20 cellular contexts compared by ENCODE assay signal in the genomic region with DNA sequence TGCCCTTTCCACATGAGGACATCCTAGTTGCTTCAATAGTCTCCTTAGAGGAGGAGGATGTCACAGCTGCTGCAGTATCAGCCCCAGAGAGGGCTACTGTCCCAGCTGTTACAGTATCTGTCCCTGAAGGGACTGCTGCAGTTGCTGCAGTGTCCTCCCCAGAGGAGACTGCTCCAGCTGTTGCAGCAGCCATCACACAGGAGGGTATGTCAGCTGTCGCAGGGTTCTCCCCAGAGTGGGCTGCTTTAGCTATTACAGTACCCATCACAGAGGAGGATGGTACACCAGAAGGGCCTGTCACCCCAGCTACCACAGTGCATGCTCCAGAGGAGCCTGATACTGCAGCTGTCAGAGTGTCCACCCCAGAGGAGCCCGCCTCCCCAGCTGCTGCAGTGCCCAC.
DNase-seq lines count a peak whose midpoint lies in the region; ATAC-seq and TF ChIP-seq lines count a peak whose summit lies in the region.
"Had no signal": no experiment of that assay in that cellular context is flagged by ENCODE, and none has a peak within 500 bp of the region (broad histone marks: within the 10 kb centered on the region; RNA-seq: fewer than 3 reads in every experiment).

No MANE protein-coding gene starts in this region.

- peaks cover 9% of the 10 kb centered on the region for H3K4me1 ChIP-seq in endodermal cell (ENCODE audit: control insufficient read depth, insufficient read depth, low read length)

- H3K4me1 Mint-ChIP-seq in endodermal cell (peaks cover 41% of the 10 kb centered on the region), nephron (peaks cover 69% of the 10 kb centered on the region)
- H3K4me1 Mint-ChIP-seq in naive thymus-derived CD8-positive, alpha-beta T cell: peaks cover 29 to 61% (median 49%) of the 10 kb centered on the region in 4 donors

- intact Hi-C loops in posterior vena cava (cut with DNase I): loop anchor here in 1 of 2 donors (5.0 kb wide), 1 partner anchor 536 kb away; no protein-coding TSS in a partner anchor

- H3K4me3 Mint-ChIP-seq in endodermal cell (no peak overlapping the region), nephron (peak overlapping the region; percentile 50 to 85 (median 81))
- H3K4me3 Mint-ChIP-seq in naive thymus-derived CD8-positive, alpha-beta T cell: no peak overlapping the region
- H3K4me3 Mint-ChIP-seq: activated CD4-positive, alpha-beta T cell treated with anti-CD3 and anti-CD28 coated beads, Interleukin-2, amount 10 ng/mL, durations not matched to agents 24 days and 14 days; CD8-positive, alpha-beta T cell; dendritic cell treated with granulocyte-macrophage colony-stimulating factor and Interleukin-4, amounts not matched to agents 40 ng/mL and 50 ng/mL, for 4 days had no signal

- H3K9ac ChIP-seq in endodermal cell (ENCODE audit: extremely low read depth, low read length, poor library complexity, severe bottlenecking): no peak overlapping the region

- no peaks in the 10 kb centered on the region for H3K9me3 ChIP-seq in endodermal cell (ENCODE audit: control insufficient read depth, low read length)
- H3K9me3 ChIP-seq: suprapubic skin had no signal

- DNase-seq in AG10803 (ENCODE audit: low read depth) (no peak), LHCN-M2 (ENCODE audit: low read depth) (peak; percentile 54), endodermal cell (no peak), posterior vena cava (ENCODE audit: low spot score) (no peak), NCI-H524 treated with DMSO at 0.1 percent for 48 hours (lab: John Stamatoyannopoulos, UW) (no peak), RKO (ENCODE audit: low spot score) (no peak)
- no peak for DNase-seq in naive thymus-derived CD8-positive, alpha-beta T cell
- DNase-seq: ACHN; activated CD4-positive, alpha-beta T cell treated with anti-CD3 and anti-CD28 coated beads, Interleukin-2, amount 10 ng/mL, durations not matched to agents 24 days and 14 days; CD8-positive, alpha-beta T cell; NCI-H2029 treated with DMSO at 0.1 percent for 48 hours; NCI-H446 treated with DMSO at 0.1 percent for 48 hours; SW 1271 had no signal

- 93 to 100% methylated on average over 1 to 2 of the region's 2 CpGs for WGBS in endodermal cell (ENCODE audit: insufficient coverage in 1 of 2, insufficient read length in 1 of 2), 2 experiments

- H3K27ac ChIP-seq in endodermal cell (ENCODE audit: low read depth, low read length): no peak overlapping the region
- H3K27ac ChIP-seq: epithelial cell of prostate, skin epidermis, suprapubic skin had no signal

- TF ChIP-seq CTCF in AG10803 (conservative IDR thresholded peaks at IDR 0.05; ENCODE audit: low read length) (no peak), endodermal cell (conservative IDR thresholded peaks at IDR 0.05) (no peak), nephron (IDR thresholded peaks at IDR 0.05; ENCODE audit: unreplicated experiment in 3 of 3) (no peak)

- no peak for ATAC-seq in naive thymus-derived CD8-positive, alpha-beta T cell
- ATAC-seq: CD8-positive, alpha-beta T cell; left lobe of liver had no signal

- H3K27ac Mint-ChIP-seq in endodermal cell (no peak overlapping the region), nephron (no peak overlapping the region)
- H3K27ac Mint-ChIP-seq in naive thymus-derived CD8-positive, alpha-beta T cell: peak overlapping the region in 1 of 10 donors; percentile 53
- H3K27ac Mint-ChIP-seq: activated T-helper 2 cell treated with anti-CD3 and anti-CD28 coated beads, Interferon-gamma antibody, Interleukin-2, Interleukin-4, amounts not matched to agents 10 μg/mL and 5 μg/mL and 100 μg/mL, durations not matched to agents 14 hours and 24 hours and 36 hours; CD8-positive, alpha-beta T cell; dendritic cell treated with granulocyte-macrophage colony-stimulating factor and Interleukin-4, amounts not matched to agents 40 ng/mL and 50 ng/mL, for 4 days had no signal

- H3K4me3 ChIP-seq in AG10803 (ENCODE audit: low read length) (peak overlapping the region; percentile 82), endodermal cell (ENCODE audit: low read length) (peak overlapping the region; percentile 89)
- H3K4me3 ChIP-seq: skin epidermis, suprapubic skin had no signal

- H3K36me3 Mint-ChIP-seq in endodermal cell (ENCODE audit: low read depth) (peaks cover 35% of the 10 kb centered on the region), nephron (ENCODE audit: low read depth) (peaks cover 47% of the 10 kb centered on the region)
- H3K36me3 Mint-ChIP-seq in naive thymus-derived CD8-positive, alpha-beta T cell: peaks cover 0 to 24% (median 0%) of the 10 kb centered on the region in 3 donors

- POLR2A ChIA-PET in naive thymus-derived CD8-positive, alpha-beta T cell (lab: Charles Lee): no interaction called here

- H3K27me3 Mint-ChIP-seq in endodermal cell (ENCODE audit: insufficient read depth): no peaks in the 10 kb centered on the region
- H3K27me3 Mint-ChIP-seq in nephron (ENCODE audit: low read depth): no peaks in the 10 kb centered on the region
- no peaks in the 10 kb centered on the region for H3K27me3 Mint-ChIP-seq in naive thymus-derived CD8-positive, alpha-beta T cell
- H3K27me3 Mint-ChIP-seq: activated CD4-positive, alpha-beta T cell treated with anti-CD3 and anti-CD28 coated beads, Interleukin-2, amount 10 ng/mL, durations not matched to agents 24 days and 14 days; dendritic cell treated with granulocyte-macrophage colony-stimulating factor and Interleukin-4, amounts not matched to agents 40 ng/mL and 50 ng/mL, for 4 days had no signal

- H3K9me3 Mint-ChIP-seq in endodermal cell (no peaks in the 10 kb centered on the region), nephron (no peaks in the 10 kb centered on the region)
- H3K9me3 Mint-ChIP-seq in naive thymus-derived CD8-positive, alpha-beta T cell: no peaks in the 10 kb centered on the region
- H3K9me3 Mint-ChIP-seq: activated CD4-positive, alpha-beta T cell treated with anti-CD3 and anti-CD28 coated beads, Interleukin-2, amount 10 ng/mL, durations not matched to agents 24 days and 14 days; activated T-helper 2 cell treated with anti-CD3 and anti-CD28 coated beads, Interferon-gamma antibody, Interleukin-2, Interleukin-4, amounts not matched to agents 10 μg/mL and 5 μg/mL and 100 μg/mL, durations not matched to agents 14 hours and 24 hours and 36 hours; CD8-positive, alpha-beta T cell; dendritic cell treated with granulocyte-macrophage colony-stimulating factor and Interleukin-4, amounts not matched to agents 40 ng/mL and 50 ng/mL, for 4 days had no signal

- H3K36me3 ChIP-seq in endodermal cell (ENCODE audit: control insufficient read depth, insufficient read depth, low read length): peaks cover 47% of the 10 kb centered on the region

- no peaks in the 10 kb centered on the region for H3K27me3 ChIP-seq in endodermal cell (ENCODE audit: control insufficient read depth, insufficient read depth, low read length, poor library complexity, severe bottlenecking)
- H3K27me3 ChIP-seq: suprapubic skin had no signal

Comparison
In these comparisons a context has a peak if more than half of its experiments do, and no peak if none do; other contexts are left out.
1. H3K4me3 Mint-ChIP-seq: peak in nephron (3 of 3); none in endodermal cell (single experiment) and naive thymus-derived CD8-positive, alpha-beta T cell (0 of 10).